In the genomic region with DNA sequence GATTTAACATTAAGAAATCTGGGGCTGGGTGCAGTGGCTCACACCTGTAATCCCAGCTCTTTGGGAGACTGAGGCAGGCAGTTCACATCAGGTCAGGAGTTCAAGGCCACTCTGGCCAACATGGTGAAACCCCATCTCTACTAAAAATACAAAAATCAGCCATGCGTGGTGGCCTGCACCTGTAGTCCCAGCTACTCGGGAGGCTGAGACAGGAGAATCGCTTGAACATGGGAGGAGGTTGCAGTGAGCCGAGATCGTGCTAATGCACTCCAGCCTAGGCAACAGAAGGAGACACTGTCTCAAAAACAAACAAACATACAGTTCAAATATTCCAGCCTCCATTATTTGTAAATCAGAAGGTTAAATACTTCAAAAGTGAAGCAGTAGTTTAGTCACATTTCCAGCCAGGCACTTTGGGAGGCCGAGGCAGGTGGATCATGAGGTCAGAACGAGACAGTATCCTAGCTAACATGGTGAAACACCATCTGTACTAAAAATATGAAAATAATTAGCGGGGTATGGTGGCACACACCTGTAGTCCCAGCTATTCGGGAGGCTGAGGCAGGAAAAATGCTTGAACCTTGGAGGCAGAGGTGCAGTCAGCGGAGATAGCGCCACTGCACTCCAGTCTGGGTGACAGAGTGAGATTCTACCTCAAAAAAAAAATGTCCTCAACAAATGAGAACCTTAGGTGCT, we compare ENCODE assay signal across 22 cellular contexts. TPM values are rescaled to one million over a fixed set of nuclear protein-coding genes. Genes with fewer than 3 reads are reported as not detected.
DNase-seq lines count a peak whose midpoint lies in the region; ATAC-seq and TF ChIP-seq lines count a peak whose summit lies in the region.
"Had no signal": no experiment of that assay in that cellular context is flagged by ENCODE, and none has a peak within 500 bp of the region (broad histone marks: within the 10 kb centered on the region; RNA-seq: fewer than 3 reads in every experiment).

No MANE protein-coding gene starts in this region.

- H3K4me1 ChIP-seq in CD8-positive, alpha-beta T cell (ENCODE audit: insufficient read depth, low read length) = peaks cover 69% of the 10 kb centered on the region
- H3K4me1 ChIP-seq in upper lobe of right lung = peaks cover 69% of the 10 kb centered on the region

- H3K27ac ChIP-seq in CD8-positive, alpha-beta T cell (ENCODE audit: low read depth, low read length) = no peak overlapping the region
- no peak overlapping the region for H3K27ac ChIP-seq in upper lobe of right lung
- H3K27ac ChIP-seq: BLaER1 treated with 17β-estradiol and CSF1 and Interleukin-3, amounts not matched to agents 10 nM and 100 nM; lower lobe of right lung had no signal

- H3K27ac Mint-ChIP-seq in activated T-cell treated with anti-CD3 and anti-CD28 coated beads, Interleukin-2, amount 50 U/mL, for 24 hours = peak overlapping the region; percentile 84
- H3K27ac Mint-ChIP-seq in CD8-positive, alpha-beta T cell = peak overlapping the region; percentile 41
- H3K27ac Mint-ChIP-seq in WTC11 (peak overlapping the region; percentile 86), nephron progenitor cell (peak overlapping the region; percentile 42)

- CTCF ChIA-PET in CD8-positive, alpha-beta T cell (lab: Charles Lee) = interaction anchor here (0.9 to 1.2 kb wide), 2 partner anchors 11 to 16 kb away, joined by 3 to 4 read pairs; no protein-coding TSS in a partner anchor
- CTCF ChIA-PET in WTC11 (lab: Charles Lee) = no interaction called here

- H3K9me3 Mint-ChIP-seq in activated T-cell treated with anti-CD3 and anti-CD28 coated beads, Interleukin-2, amount 50 U/mL, for 24 hours = no peaks in the 10 kb centered on the region
- H3K9me3 Mint-ChIP-seq in CD8-positive, alpha-beta T cell = no peaks in the 10 kb centered on the region
- H3K9me3 Mint-ChIP-seq in WTC11 (no peaks in the 10 kb centered on the region), nephron progenitor cell (no peaks in the 10 kb centered on the region)

- no peak for ATAC-seq in CD8-positive, alpha-beta T cell
- no peak for ATAC-seq in WTC11
- ATAC-seq in upper lobe of right lung = no peak
- ATAC-seq: lower lobe of right lung, Panc1 had no signal

- TF ChIP-seq CTCF in CD8-positive, alpha-beta T cell (IDR thresholded peaks at IDR 0.05) = no peak
- TF ChIP-seq CTCF in WTC11 (IDR thresholded peaks at IDR 0.05) (no peak), nephron progenitor cell (IDR thresholded peaks at IDR 0.05) (no peak), upper lobe of right lung (IDR thresholded peaks at IDR 0.05) (no peak)

- POLR2A ChIA-PET in CD8-positive, alpha-beta T cell (lab: Charles Lee) = interaction anchor here (1.2 to 1.5 kb wide), 2 partner anchors 15 to 217 kb away, joined by 3 to 4 read pairs; a partner anchor contains a TSS
- POLR2A ChIA-PET in WTC11 (lab: Charles Lee) = interaction anchor here (0.7 kb wide), 1 partner anchor 1093 kb away, joined by 3 read pairs; no protein-coding TSS in a partner anchor

- peaks cover 96% of the 10 kb centered on the region for H3K36me3 Mint-ChIP-seq in activated T-cell treated with anti-CD3 and anti-CD28 coated beads, Interleukin-2, amount 50 U/mL, for 24 hours (ENCODE audit: low read depth)
- H3K36me3 Mint-ChIP-seq in CD8-positive, alpha-beta T cell = peaks cover 54% of the 10 kb centered on the region
- H3K36me3 Mint-ChIP-seq in WTC11 (peaks cover 62% of the 10 kb centered on the region), nephron progenitor cell (ENCODE audit: low read depth) (peaks cover 77% of the 10 kb centered on the region)

- H3K27me3 ChIP-seq in CD8-positive, alpha-beta T cell (ENCODE audit: insufficient read depth, low read length) = no peaks in the 10 kb centered on the region
- no peaks in the 10 kb centered on the region for H3K27me3 ChIP-seq in upper lobe of right lung
- H3K27me3 ChIP-seq: BLaER1 treated with 17β-estradiol and CSF1 and Interleukin-3, amounts not matched to agents 10 nM and 100 nM had no signal

- H3K27me3 Mint-ChIP-seq in activated T-cell treated with anti-CD3 and anti-CD28 coated beads, Interleukin-2, amount 50 U/mL, for 24 hours = no peaks in the 10 kb centered on the region
- no peaks in the 10 kb centered on the region for H3K27me3 Mint-ChIP-seq in CD8-positive, alpha-beta T cell (ENCODE audit: low read depth)
- H3K27me3 Mint-ChIP-seq in WTC11 (ENCODE audit: low read depth) = no peaks in the 10 kb centered on the region
- no peaks in the 10 kb centered on the region for H3K27me3 Mint-ChIP-seq in nephron progenitor cell (ENCODE audit: low read depth, poor library complexity)

- intact Hi-C loops in CD8-positive, alpha-beta T cell (cut with DNase I, micrococcal nuclease) = no loop called here
- intact Hi-C loops in upper lobe of right lung (cut with DNase I) = no loop called here

- peaks cover 92% of the 10 kb centered on the region for H3K4me1 Mint-ChIP-seq in activated T-cell treated with anti-CD3 and anti-CD28 coated beads, Interleukin-2, amount 50 U/mL, for 24 hours (ENCODE audit: low read depth)
- H3K4me1 Mint-ChIP-seq in CD8-positive, alpha-beta T cell (ENCODE audit: low read depth) = peaks cover 88% of the 10 kb centered on the region
- H3K4me1 Mint-ChIP-seq in WTC11 = peaks cover 72% of the 10 kb centered on the region
- peaks cover 5% of the 10 kb centered on the region for H3K4me1 Mint-ChIP-seq in nephron progenitor cell

- DNase-seq in activated T-cell treated with anti-CD3 and anti-CD28 coated beads, Interleukin-2, amount 50 U/mL, for 24 hours = no peak
- DNase-seq in activated T-cell treated with anti-CD3 and anti-CD28 coated beads, Interleukin-2, amount 50 U/mL, for 1 hour = no peak
- no peak for DNase-seq in CD8-positive, alpha-beta T cell
- DNase-seq in WTC11 (ENCODE audit: low spot score) (no peak), nephron progenitor cell (no peak), T-helper 9 cell (no peak), AML-193 (lab: John Stamatoyannopoulos, UW) (no peak), upper lobe of right lung (no peak)
- DNase-seq: ACHN; activated CD4-positive, alpha-beta T cell treated with anti-CD3 and anti-CD28 coated beads for 1 hour; activated gamma-delta T cell treated with Interleukin-2 at 50 U/mL for 16 hours; amniotic stem cell; lower lobe of right lung; NCI-H1436 treated with DMSO at 0.1 percent for 48 hours; NCI-H510A; NK-92 treated with Interleukin-12 subunit alpha and Interleukin-12 subunit beta, amount 100 ng/mL, for 24 hours; SHP77 treated with DMSO at 0.1 percent for 48 hours had no signal

- H3K36me3 ChIP-seq in CD8-positive, alpha-beta T cell (ENCODE audit: insufficient read depth, low read length) = peaks cover 7% of the 10 kb centered on the region
- H3K36me3 ChIP-seq in upper lobe of right lung = peaks cover 70% of the 10 kb centered on the region

- no peaks in the 10 kb centered on the region for H3K9me3 ChIP-seq in CD8-positive, alpha-beta T cell (ENCODE audit: low read length)
- no peaks in the 10 kb centered on the region for H3K9me3 ChIP-seq in upper lobe of right lung
- H3K9me3 ChIP-seq: BLaER1 treated with 17β-estradiol and CSF1 and Interleukin-3, amounts not matched to agents 10 nM and 100 nM; lower lobe of right lung had no signal

- H3K4me3 ChIP-seq in CD8-positive, alpha-beta T cell (ENCODE audit: low read depth, low read length) = no peak overlapping the region
- no peak overlapping the region for H3K4me3 ChIP-seq in upper lobe of right lung
- H3K4me3 ChIP-seq: BLaER1 treated with 17β-estradiol and CSF1 and Interleukin-3, amounts not matched to agents 10 nM and 100 nM; lower lobe of right lung had no signal

- H3K4me3 Mint-ChIP-seq in activated T-cell treated with anti-CD3 and anti-CD28 coated beads, Interleukin-2, amount 50 U/mL, for 24 hours = no peak overlapping the region
- no peak overlapping the region for H3K4me3 Mint-ChIP-seq in CD8-positive, alpha-beta T cell
- H3K4me3 Mint-ChIP-seq in WTC11 (no peak overlapping the region; the same call in 1 of the 2 replicates), nephron progenitor cell (no peak overlapping the region)

TF ChIP-seq in WTC11, 78 proteins besides CTCF, POLR2A, EP300 and RAD21 (continues in another document):
- TF ChIP-seq TEAD1 (CRISPR knock-in tag; IDR thresholded peaks at IDR 0.05) (no peak), CREM (CRISPR knock-in tag; IDR thresholded peaks at IDR 0.05) (no peak), JAZF1 (CRISPR knock-in tag; IDR thresholded peaks at IDR 0.05) (no peak), JUN (CRISPR knock-in tag; IDR thresholded peaks at IDR 0.05) (no peak), KAT7 (CRISPR knock-in tag; IDR thresholded peaks at IDR 0.05; ENCODE audit: borderline replicate concordance) (no peak), ZNF138 (CRISPR knock-in tag; conservative IDR thresholded peaks at IDR 0.05) (no peak)
- TF ChIP-seq, protein P1, sequence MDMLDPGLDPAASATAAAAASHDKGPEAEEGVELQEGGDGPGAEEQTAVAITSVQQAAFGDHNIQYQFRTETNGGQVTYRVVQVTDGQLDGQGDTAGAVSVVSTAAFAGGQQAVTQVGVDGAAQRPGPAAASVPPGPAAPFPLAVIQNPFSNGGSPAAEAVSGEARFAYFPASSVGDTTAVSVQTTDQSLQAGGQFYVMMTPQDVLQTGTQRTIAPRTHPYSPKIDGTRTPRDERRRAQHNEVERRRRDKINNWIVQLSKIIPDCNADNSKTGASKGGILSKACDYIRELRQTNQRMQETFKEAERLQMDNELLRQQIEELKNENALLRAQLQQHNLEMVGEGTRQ (CRISPR knock-in tag; IDR thresholded peaks at IDR 0.05) = no peak
- TF ChIP-seq, protein P2, sequence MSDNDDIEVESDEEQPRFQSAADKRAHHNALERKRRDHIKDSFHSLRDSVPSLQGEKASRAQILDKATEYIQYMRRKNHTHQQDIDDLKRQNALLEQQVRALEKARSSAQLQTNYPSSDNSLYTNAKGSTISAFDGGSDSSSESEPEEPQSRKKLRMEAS (CRISPR knock-in tag; IDR thresholded peaks at IDR 0.05) = no peak
- TF ChIP-seq, protein P3, sequence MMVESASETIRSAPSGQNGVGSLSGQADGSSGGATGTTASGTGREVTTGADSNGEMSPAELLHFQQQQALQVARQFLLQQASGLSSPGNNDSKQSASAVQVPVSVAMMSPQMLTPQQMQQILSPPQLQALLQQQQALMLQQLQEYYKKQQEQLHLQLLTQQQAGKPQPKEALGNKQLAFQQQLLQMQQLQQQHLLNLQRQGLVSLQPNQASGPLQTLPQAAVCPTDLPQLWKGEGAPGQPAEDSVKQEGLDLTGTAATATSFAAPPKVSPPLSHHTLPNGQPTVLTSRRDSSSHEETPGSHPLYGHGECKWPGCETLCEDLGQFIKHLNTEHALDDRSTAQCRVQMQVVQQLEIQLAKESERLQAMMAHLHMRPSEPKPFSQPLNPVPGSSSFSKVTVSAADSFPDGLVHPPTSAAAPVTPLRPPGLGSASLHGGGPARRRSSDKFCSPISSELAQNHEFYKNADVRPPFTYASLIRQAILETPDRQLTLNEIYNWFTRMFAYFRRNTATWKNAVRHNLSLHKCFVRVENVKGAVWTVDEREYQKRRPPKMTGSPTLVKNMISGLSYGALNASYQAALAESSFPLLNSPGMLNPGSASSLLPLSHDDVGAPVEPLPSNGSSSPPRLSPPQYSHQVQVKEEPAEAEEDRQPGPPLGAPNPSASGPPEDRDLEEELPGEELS (CRISPR knock-in tag; IDR thresholded peaks at IDR 0.05) = no peak

RNA-seq across cellular contexts. Expression of a gene that starts 30.3 kb away (rescaled TPM):
- total RNA-seq in CD8-positive, alpha-beta T cell = 100 to 1,000 TPM; 621 to 624 TPM
- 982 to 1,062 TPM (median 1,056 TPM) in 3 replicates for total RNA-seq in WTC11 (2021)
- 368 TPM for total RNA-seq in upper lobe of right lung

RNA-seq across cellular contexts. Expression of a gene that starts 40.9 kb away (rescaled TPM):
- not detected for total RNA-seq in CD8-positive, alpha-beta T cell
- 0.41 to 0.71 TPM (median 0.50 TPM) in 3 replicates for total RNA-seq in WTC11 (2021)
- 1.7 TPM for total RNA-seq in upper lobe of right lung
- total RNA-seq: epithelial cell of proximal tubule, kidney epithelial cell, pulmonary artery endothelial cell had no signal
